In the genomic region with DNA sequence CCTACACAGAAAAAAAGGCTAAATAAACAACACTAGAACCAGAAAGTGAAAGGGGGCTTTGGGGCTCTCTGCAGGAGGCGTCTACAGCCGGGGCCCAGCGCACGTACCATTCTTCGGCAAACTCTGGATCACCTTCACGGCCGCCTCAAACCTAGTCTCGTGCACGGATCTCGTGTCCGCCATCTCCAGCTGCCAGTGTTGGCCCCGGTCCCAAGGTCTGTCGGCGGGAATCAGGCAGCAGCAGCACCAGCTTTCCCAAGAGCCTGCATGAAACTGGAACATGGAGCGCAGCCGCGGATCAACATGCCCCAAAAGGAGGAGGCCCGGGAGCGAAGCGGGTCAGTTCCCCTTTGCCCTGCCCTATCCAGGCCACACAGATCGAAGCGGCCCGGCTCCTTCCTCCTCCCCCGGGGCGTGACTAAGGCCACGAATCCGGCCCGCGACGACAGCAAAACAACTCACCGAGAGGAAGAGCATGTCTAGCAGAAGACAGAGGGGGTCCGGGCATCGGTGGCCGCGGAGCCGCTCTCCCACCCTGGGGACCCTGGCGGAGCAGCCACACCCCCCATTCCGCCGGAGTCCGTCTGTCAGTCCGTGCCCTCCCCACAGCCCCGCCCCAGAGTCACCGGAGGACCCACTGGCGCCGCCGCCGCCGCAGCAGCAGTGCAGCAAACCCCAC, we compare ENCODE assay signal across 8 cellular contexts. TPM values are rescaled to one million over a fixed set of nuclear protein-coding genes. Genes with fewer than 3 reads are reported as not detected.
DNase-seq lines count a peak whose midpoint lies in the region; ATAC-seq lines count a peak whose summit lies in the region.

TSS of gene ACBD5 (minus strand) at position 586 of the 679 bp plus-strand sequence. CDS start at position 477, 109 bp downstream.

- in situ Hi-C loops in endometrial microvascular endothelial cells (cut with HindIII; ENCODE audit: inconsistent ontology term, low pct_unique_long_range_greater_than_20kb, low sequenced_read_pairs): no loop called here

- H3K9me3 ChIP-seq in NT2/D1 (ENCODE audit: insufficient read depth, low read length): no peaks in the 10 kb centered on the region

- peak within 1 kb of the TSS; percentile 92 for H3K9ac ChIP-seq in NT2/D1 (ENCODE audit: insufficient read length, low read depth)

- H3K27me3 ChIP-seq in NT2/D1 (ENCODE audit: insufficient read depth, insufficient read length): no peaks in the 10 kb centered on the region

- no peaks in the 10 kb centered on the region for H3K36me3 ChIP-seq in NT2/D1 (ENCODE audit: insufficient read depth, insufficient read length, low read length)

- DNase-seq in CMK (ENCODE audit: low read depth) (peak; percentile 65), HK-2 (ENCODE audit: unreplicated experiment) (peak; percentile 76), NT2/D1 (ENCODE audit: low read depth, low spot score) (peak; percentile 55), mesenteric fat pad (ENCODE audit: low spot score) (peak; percentile 96)
- DNase-seq in activated CD8-positive, alpha-beta memory T cell treated with anti-CD3 and anti-CD28 coated beads, Interleukin-2, amount 50 U/mL, for 4 hours: peak; percentile 73
- DNase-seq in stimulated activated CD8-positive, alpha-beta memory T cell treated with anti-CD3 and anti-CD28 coated beads, Interleukin-15, amount 100 ng/mL, for 48 hours (ENCODE audit: low read depth in 2 of 2): peak; percentile 73 to 74

- H3K4me3 ChIP-seq in NT2/D1 (ENCODE audit: insufficient read length, low read depth): peak within 1 kb of the TSS; percentile 88

- H3K4me1 ChIP-seq in NT2/D1 (ENCODE audit: insufficient read depth, insufficient read length): no peaks in the 10 kb centered on the region

- ATAC-seq in GM19455 (IDR thresholded peaks at IDR 0.05; ENCODE audit: unreplicated experiment): peak; percentile 50

RNA-seq across cellular contexts. Expression of gene ACBD5, which starts in this region (rescaled TPM):
- total RNA-seq in endometrial microvascular endothelial cells (ENCODE audit: inconsistent ontology term) (20.6 TPM), mesenteric fat pad (26.6 TPM)

Comparison
In these comparisons a context has a peak if more than half of its experiments do, and no peak if none do; other contexts are left out.
1. Peak in every context shown above with its lines: DNase-seq, ATAC-seq and H3K4me3 ChIP-seq.